Comparison of ENCODE assay signal across 11 cellular contexts in genomic region chr5:56152437-56152836, GRCh38.
A peak's percentile ranks its signal among the peaks of the same experiment; 100 is the strongest.
DNase-seq lines count a peak whose midpoint lies in the region; ATAC-seq and TF ChIP-seq lines count a peak whose summit lies in the region.
"Had no signal": no experiment of that assay in that cellular context is flagged by ENCODE, and none has a peak within 500 bp of the region (broad histone marks: within the 10 kb centered on the region; RNA-seq: fewer than 3 reads in every experiment).

No MANE protein-coding gene starts in this region.

- peaks cover 63% of the 10 kb centered on the region for H3K4me1 Mint-ChIP-seq in stimulated activated naive CD8-positive, alpha-beta T cell treated with anti-CD3 and anti-CD28 coated beads, Interleukin-15, amount 100 ng/mL, for 72 hours
- peaks cover 25 to 31% of the 10 kb centered on the region in 2 donors for H3K4me1 Mint-ChIP-seq in effector memory CD8-positive, alpha-beta T cell (ENCODE audit: low read depth in 2 of 2)

- intact Hi-C loops in thyroid gland (cut with DNase I), result no loop called here

- no peak overlapping the region for H3K27ac ChIP-seq in thyroid gland

- H3K9ac ChIP-seq in Loucy (ENCODE audit: low read depth, low read length, poor library complexity, severe bottlenecking), result no peak overlapping the region

- H3K27me3 Mint-ChIP-seq in stimulated activated naive CD8-positive, alpha-beta T cell treated with anti-CD3 and anti-CD28 coated beads, Interleukin-15, amount 100 ng/mL, for 72 hours, result no peaks in the 10 kb centered on the region
- H3K27me3 Mint-ChIP-seq in effector memory CD8-positive, alpha-beta T cell, result no peaks in the 10 kb centered on the region

- no peaks in the 10 kb centered on the region for H3K9me3 Mint-ChIP-seq in stimulated activated naive CD8-positive, alpha-beta T cell treated with anti-CD3 and anti-CD28 coated beads, Interleukin-15, amount 100 ng/mL, for 72 hours
- no peaks in the 10 kb centered on the region for H3K9me3 Mint-ChIP-seq in effector memory CD8-positive, alpha-beta T cell

- H3F3A ChIP-seq in Loucy (ENCODE audit: low read depth), result no peaks in the 10 kb centered on the region

- ATAC-seq in stimulated activated naive CD8-positive, alpha-beta T cell treated with anti-CD3 and anti-CD28 coated beads, Interleukin-15, amount 100 ng/mL, for 72 hours, result no peak
- no peak for ATAC-seq in stimulated activated naive CD8-positive, alpha-beta T cell treated with anti-CD3 and anti-CD28 coated beads, Interleukin-15, Interleukin-2, amounts not matched to agents 100 U/mL and 50 U/mL, for 24 hours
- ATAC-seq in effector memory CD8-positive, alpha-beta T cell (replicated peaks), result peak; percentile 50
- no peak for ATAC-seq in GM21723 (IDR thresholded peaks at IDR 0.05; ENCODE audit: unreplicated experiment)
- ATAC-seq: HCT116 had no signal

- peak overlapping the region; percentile 82 for H2AFZ ChIP-seq in Loucy (ENCODE audit: low read length)

- WGBS in thyroid gland, 2 donors, result 56 to 60% methylated on average over 2 of the region's 2 CpGs

- H3K4me3 Mint-ChIP-seq in stimulated activated naive CD8-positive, alpha-beta T cell treated with anti-CD3 and anti-CD28 coated beads, Interleukin-15, amount 100 ng/mL, for 72 hours, result peak overlapping the region; percentile 44 to 69
- H3K4me3 Mint-ChIP-seq in effector memory CD8-positive, alpha-beta T cell, result peak overlapping the region; percentile 45 to 54

- H4K20me1 ChIP-seq in Loucy (ENCODE audit: insufficient read depth, low read length, poor library complexity, severe bottlenecking), result no peaks in the 10 kb centered on the region

- H3K27me3 ChIP-seq in Loucy (ENCODE audit: insufficient read depth, low read length, poor library complexity, severe bottlenecking), result no peaks in the 10 kb centered on the region
- no peaks in the 10 kb centered on the region for H3K27me3 ChIP-seq in thyroid gland

- no peaks in the 10 kb centered on the region for H3K9me2 ChIP-seq in Loucy (replicated peaks; ENCODE audit: low read depth, low read length)

- TF ChIP-seq CTCF in Loucy (conservative IDR thresholded peaks at IDR 0.05; ENCODE audit: low read length) (no peak), thyroid gland (IDR thresholded peaks at IDR 0.05) (no peak)

- H3K4me2 ChIP-seq in Loucy (ENCODE audit: low read depth, low read length, poor library complexity, severe bottlenecking), result peak overlapping the region; percentile 47

- H3K4me1 ChIP-seq in Loucy (ENCODE audit: insufficient read depth, low read length, poor library complexity, severe bottlenecking) (peaks cover 17% of the 10 kb centered on the region), thyroid gland (peaks cover 13 to 42% of the 10 kb centered on the region in 2 donors)

- H3K36me3 Mint-ChIP-seq in effector memory CD8-positive, alpha-beta T cell (ENCODE audit: insufficient read depth), result no peaks in the 10 kb centered on the region

- H3K36me3 ChIP-seq in Loucy (ENCODE audit: insufficient read depth, low read length) (no peaks in the 10 kb centered on the region), thyroid gland (no peaks in the 10 kb centered on the region)

- H3K4me3 ChIP-seq in Loucy (ENCODE audit: low read length, poor library complexity, severe bottlenecking) (peak overlapping the region; percentile 28), thyroid gland (replicated peaks in 1 of 3) (no peak overlapping the region)

- H3K27ac Mint-ChIP-seq in stimulated activated naive CD8-positive, alpha-beta T cell treated with anti-CD3 and anti-CD28 coated beads, Interleukin-15, amount 100 ng/mL, for 72 hours, result peak overlapping the region; percentile 31 to 42
- H3K27ac Mint-ChIP-seq in effector memory CD8-positive, alpha-beta T cell, result peak overlapping the region; percentile 80 to 86

- no peak for DNase-seq in stimulated activated naive CD8-positive, alpha-beta T cell treated with anti-CD3 and anti-CD28 coated beads, Interleukin-15, amount 100 ng/mL, for 72 hours
- no peak for DNase-seq in stimulated activated naive CD8-positive, alpha-beta T cell treated with anti-CD3 and anti-CD28 coated beads, Interleukin-15, Interleukin-2, amounts not matched to agents 100 U/mL and 50 U/mL, for 24 hours
- DNase-seq in effector memory CD8-positive, alpha-beta T cell, result no peak
- DNase-seq in NCI-H2227 (lab: John Stamatoyannopoulos, UW; ENCODE audit: unreplicated experiment) (no peak), epidermal melanocyte (ENCODE audit: insufficient read length, low spot score) (no peak), thyroid gland (no peak)
- DNase-seq: mammary epithelial cell, SHP77 had no signal

- H3K9me3 ChIP-seq in Loucy (ENCODE audit: insufficient read depth, low read depth, low read length) (no peaks in the 10 kb centered on the region), thyroid gland (no peaks in the 10 kb centered on the region)

- no peaks in the 10 kb centered on the region for H3K79me2 ChIP-seq in Loucy (ENCODE audit: insufficient read depth, low read length)

- no peak for TF ChIP-seq POLR2A in thyroid gland (IDR thresholded peaks at IDR 0.05)
